ENCODE assay signal across 1 cellular context in the genomic region with DNA sequence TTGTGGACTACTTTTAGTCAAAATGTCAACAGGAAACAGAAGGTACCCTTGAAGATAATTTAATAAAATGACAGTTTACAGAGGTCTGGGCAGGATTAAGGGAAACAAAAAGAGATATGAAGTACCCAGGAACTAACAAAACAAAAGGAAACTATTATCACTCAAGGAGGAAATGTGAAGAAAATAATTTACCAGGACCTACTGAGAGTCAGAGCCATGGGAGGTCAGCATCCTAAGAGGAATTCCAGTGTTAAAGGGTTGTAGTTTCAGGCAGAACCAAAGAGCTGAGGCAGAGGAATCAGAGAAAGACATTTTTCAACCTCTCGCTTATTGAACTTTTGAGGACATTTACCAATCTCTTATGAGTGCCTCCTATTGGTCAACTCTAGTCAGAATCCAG.
TF ChIP-seq lines count a peak whose summit lies in the region.

No MANE protein-coding gene starts in this region.

TF ChIP-seq in HepG2, 621 proteins besides CTCF, POLR2A, EP300 and RAD21 (continued from another document):
- TF ChIP-seq, protein P1, sequence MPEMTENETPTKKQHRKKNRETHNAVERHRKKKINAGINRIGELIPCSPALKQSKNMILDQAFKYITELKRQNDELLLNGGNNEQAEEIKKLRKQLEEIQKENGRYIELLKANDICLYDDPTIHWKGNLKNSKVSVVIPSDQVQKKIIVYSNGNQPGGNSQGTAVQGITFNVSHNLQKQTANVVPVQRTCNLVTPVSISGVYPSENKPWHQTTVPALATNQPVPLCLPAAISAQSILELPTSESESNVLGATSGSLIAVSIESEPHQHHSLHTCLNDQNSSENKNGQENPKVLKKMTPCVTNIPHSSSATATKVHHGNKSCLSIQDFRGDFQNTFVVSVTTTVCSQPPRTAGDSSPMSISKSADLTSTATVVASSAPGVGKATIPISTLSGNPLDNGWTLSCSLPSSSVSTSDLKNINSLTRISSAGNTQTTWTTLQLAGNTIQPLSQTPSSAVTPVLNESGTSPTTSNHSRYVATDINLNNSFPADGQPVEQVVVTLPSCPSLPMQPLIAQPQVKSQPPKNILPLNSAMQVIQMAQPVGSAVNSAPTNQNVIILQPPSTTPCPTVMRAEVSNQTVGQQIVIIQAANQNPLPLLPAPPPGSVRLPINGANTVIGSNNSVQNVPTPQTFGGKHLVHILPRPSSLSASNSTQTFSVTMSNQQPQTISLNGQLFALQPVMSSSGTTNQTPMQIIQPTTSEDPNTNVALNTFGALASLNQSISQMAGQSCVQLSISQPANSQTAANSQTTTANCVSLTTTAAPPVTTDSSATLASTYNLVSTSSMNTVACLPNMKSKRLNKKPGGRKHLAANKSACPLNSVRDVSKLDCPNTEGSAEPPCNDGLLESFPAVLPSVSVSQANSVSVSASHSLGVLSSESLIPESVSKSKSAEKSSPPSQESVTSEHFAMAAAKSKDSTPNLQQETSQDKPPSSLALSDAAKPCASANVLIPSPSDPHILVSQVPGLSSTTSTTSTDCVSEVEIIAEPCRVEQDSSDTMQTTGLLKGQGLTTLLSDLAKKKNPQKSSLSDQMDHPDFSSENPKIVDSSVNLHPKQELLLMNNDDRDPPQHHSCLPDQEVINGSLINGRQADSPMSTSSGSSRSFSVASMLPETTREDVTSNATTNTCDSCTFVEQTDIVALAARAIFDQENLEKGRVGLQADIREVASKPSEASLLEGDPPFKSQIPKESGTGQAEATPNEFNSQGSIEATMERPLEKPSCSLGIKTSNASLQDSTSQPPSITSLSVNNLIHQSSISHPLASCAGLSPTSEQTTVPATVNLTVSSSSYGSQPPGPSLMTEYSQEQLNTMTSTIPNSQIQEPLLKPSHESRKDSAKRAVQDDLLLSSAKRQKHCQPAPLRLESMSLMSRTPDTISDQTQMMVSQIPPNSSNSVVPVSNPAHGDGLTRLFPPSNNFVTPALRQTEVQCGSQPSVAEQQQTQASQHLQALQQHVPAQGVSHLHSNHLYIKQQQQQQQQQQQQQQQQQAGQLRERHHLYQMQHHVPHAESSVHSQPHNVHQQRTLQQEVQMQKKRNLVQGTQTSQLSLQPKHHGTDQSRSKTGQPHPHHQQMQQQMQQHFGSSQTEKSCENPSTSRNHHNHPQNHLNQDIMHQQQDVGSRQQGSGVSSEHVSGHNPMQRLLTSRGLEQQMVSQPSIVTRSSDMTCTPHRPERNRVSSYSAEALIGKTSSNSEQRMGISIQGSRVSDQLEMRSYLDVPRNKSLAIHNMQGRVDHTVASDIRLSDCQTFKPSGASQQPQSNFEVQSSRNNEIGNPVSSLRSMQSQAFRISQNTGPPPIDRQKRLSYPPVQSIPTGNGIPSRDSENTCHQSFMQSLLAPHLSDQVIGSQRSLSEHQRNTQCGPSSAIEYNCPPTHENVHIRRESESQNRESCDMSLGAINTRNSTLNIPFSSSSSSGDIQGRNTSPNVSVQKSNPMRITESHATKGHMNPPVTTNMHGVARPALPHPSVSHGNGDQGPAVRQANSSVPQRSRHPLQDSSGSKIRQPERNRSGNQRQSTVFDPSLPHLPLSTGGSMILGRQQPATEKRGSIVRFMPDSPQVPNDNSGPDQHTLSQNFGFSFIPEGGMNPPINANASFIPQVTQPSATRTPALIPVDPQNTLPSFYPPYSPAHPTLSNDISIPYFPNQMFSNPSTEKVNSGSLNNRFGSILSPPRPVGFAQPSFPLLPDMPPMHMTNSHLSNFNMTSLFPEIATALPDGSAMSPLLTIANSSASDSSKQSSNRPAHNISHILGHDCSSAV (CRISPR knock-in tag; IDR thresholded peaks at IDR 0.05; ENCODE audit: borderline replicate concordance), result no peak
- TF ChIP-seq TRIM24 (CRISPR knock-in tag; IDR thresholded peaks at IDR 0.05), result no peak
- no peak for TF ChIP-seq REXO4 (CRISPR knock-in tag; IDR thresholded peaks at IDR 0.05; ENCODE audit: borderline replicate concordance)
- TF ChIP-seq, protein P2, sequence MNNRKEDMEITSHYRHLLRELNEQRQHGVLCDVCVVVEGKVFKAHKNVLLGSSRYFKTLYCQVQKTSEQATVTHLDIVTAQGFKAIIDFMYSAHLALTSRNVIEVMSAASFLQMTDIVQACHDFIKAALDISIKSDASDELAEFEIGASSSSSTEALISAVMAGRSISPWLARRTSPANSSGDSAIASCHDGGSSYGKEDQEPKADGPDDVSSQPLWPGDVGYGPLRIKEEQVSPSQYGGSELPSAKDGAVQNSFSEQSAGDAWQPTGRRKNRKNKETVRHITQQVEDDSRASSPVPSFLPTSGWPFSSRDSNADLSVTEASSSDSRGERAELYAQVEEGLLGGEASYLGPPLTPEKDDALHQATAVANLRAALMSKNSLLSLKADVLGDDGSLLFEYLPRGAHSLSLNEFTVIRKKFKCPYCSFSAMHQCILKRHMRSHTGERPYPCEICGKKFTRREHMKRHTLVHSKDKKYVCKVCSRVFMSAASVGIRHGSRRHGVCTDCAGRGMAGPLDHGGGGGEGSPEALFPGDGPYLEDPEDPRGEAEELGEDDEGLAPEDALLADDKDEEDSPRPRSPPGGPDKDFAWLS (CRISPR knock-in tag; IDR thresholded peaks at IDR 0.05; ENCODE audit: borderline replicate concordance), result no peak
- TF ChIP-seq, protein P3, sequence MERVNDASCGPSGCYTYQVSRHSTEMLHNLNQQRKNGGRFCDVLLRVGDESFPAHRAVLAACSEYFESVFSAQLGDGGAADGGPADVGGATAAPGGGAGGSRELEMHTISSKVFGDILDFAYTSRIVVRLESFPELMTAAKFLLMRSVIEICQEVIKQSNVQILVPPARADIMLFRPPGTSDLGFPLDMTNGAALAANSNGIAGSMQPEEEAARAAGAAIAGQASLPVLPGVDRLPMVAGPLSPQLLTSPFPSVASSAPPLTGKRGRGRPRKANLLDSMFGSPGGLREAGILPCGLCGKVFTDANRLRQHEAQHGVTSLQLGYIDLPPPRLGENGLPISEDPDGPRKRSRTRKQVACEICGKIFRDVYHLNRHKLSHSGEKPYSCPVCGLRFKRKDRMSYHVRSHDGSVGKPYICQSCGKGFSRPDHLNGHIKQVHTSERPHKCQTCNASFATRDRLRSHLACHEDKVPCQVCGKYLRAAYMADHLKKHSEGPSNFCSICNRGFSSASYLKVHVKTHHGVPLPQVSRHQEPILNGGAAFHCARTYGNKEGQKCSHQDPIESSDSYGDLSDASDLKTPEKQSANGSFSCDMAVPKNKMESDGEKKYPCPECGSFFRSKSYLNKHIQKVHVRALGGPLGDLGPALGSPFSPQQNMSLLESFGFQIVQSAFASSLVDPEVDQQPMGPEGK (CRISPR knock-in tag; IDR thresholded peaks at IDR 0.05), result no peak
- no peak for TF ChIP-seq MXD4 (CRISPR knock-in tag; IDR thresholded peaks at IDR 0.05)
- TF ChIP-seq POGZ (CRISPR knock-in tag; IDR thresholded peaks at IDR 0.05), result no peak
- TF ChIP-seq CC2D1A (CRISPR knock-in tag; IDR thresholded peaks at IDR 0.05), result no peak
- no peak for TF ChIP-seq ZNF367 (CRISPR knock-in tag; IDR thresholded peaks at IDR 0.05; ENCODE audit: borderline replicate concordance)
- no peak for TF ChIP-seq ETV6 (CRISPR knock-in tag; conservative IDR thresholded peaks at IDR 0.05)
- no peak for TF ChIP-seq ZNF44 (CRISPR knock-in tag; IDR thresholded peaks at IDR 0.05)
- TF ChIP-seq EHMT2 (IDR thresholded peaks at IDR 0.05; ENCODE audit: borderline replicate concordance, low read depth, low read length), result no peak
- TF ChIP-seq, protein P4, sequence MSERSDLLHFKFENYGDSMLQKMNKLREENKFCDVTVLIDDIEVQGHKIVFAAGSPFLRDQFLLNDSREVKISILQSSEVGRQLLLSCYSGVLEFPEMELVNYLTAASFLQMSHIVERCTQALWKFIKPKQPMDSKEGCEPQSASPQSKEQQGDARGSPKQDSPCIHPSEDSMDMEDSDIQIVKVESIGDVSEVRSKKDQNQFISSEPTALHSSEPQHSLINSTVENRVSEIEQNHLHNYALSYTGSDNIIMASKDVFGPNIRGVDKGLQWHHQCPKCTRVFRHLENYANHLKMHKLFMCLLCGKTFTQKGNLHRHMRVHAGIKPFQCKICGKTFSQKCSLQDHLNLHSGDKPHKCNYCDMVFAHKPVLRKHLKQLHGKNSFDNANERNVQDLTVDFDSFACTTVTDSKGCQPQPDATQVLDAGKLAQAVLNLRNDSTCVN (CRISPR knock-in tag; IDR thresholded peaks at IDR 0.05; ENCODE audit: borderline replicate concordance), result no peak
- TF ChIP-seq, protein P5, sequence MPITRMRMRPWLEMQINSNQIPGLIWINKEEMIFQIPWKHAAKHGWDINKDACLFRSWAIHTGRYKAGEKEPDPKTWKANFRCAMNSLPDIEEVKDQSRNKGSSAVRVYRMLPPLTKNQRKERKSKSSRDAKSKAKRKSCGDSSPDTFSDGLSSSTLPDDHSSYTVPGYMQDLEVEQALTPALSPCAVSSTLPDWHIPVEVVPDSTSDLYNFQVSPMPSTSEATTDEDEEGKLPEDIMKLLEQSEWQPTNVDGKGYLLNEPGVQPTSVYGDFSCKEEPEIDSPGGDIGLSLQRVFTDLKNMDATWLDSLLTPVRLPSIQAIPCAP (CRISPR knock-in tag; IDR thresholded peaks at IDR 0.05; ENCODE audit: low read depth), result no peak
- TF ChIP-seq SOX6 (IDR thresholded peaks at IDR 0.05), result no peak
- no peak for TF ChIP-seq SOX6 (CRISPR knock-in tag; IDR thresholded peaks at IDR 0.05)
- no peak for TF ChIP-seq MTF1 (CRISPR knock-in tag; IDR thresholded peaks at IDR 0.05)
TF ChIP-seq in HepG2: peak in this region for 0.
